In genomic region chr16:534089-534635, GRCh38 we compare ENCODE assay signal across 21 cellular contexts. TPM values are rescaled to one million over a fixed set of nuclear protein-coding genes. Genes with fewer than 3 reads are reported as not detected.
DNase-seq lines count a peak whose midpoint lies in the region; ATAC-seq and TF ChIP-seq lines count a peak whose summit lies in the region.
"Had no signal": no experiment of that assay in that cellular context is flagged by ENCODE, and none has a peak within 500 bp of the region (broad histone marks: within the 10 kb centered on the region; RNA-seq: fewer than 3 reads in every experiment).

No MANE protein-coding gene starts in this region.

- H2BK12ac ChIP-seq in mesenchymal stem cell (ENCODE audit: low read length in 2 of 2), result no peak overlapping the region

- no peak overlapping the region for H3K4me3 ChIP-seq in Panc1 (ENCODE audit: low read depth in 2 of 2, low read length in 2 of 2)
- peak overlapping the region in 1 of 2 experiments; percentile 24 for H3K4me3 ChIP-seq in mesenchymal stem cell (ENCODE audit: insufficient read depth in 1 of 2, low read depth in 1 of 2, low read length in 2 of 2)
- no peak overlapping the region for H3K4me3 ChIP-seq in skeletal muscle satellite cell (ENCODE audit: low read length)
- H3K4me3 ChIP-seq: GM12878, GM23248 had no signal

- in situ Hi-C loops in G401 (cut with HindIII; ENCODE audit: low sequenced_read_pairs), result no loop called here
- in situ Hi-C loops in Panc1 (cut with HindIII; ENCODE audit: low pct_unique_long_range_greater_than_20kb, low sequenced_read_pairs), result no loop called here

- H3K27ac ChIP-seq in Panc1 (ENCODE audit: low read length), result peak overlapping the region; percentile 54; the same call in 1 of the 2 replicates
- no peak overlapping the region for H3K27ac ChIP-seq in mesenchymal stem cell (ENCODE audit: low read length, poor library complexity, severe bottlenecking)
- H3K27ac ChIP-seq: HL-60 had no signal

- peak; percentile 39 for DNase-seq in G401 (ENCODE audit: low spot score)
- DNase-seq in Panc1 (ENCODE audit: low read depth, low spot score), result no peak
- no peak for DNase-seq in mesenchymal stem cell
- no peak for DNase-seq in T-helper 2 cell treated with Interferon-gamma antibody and Interleukin-4, amounts not matched to agents 5 μg/mL and 100 μg/mL, for 36 hours (ENCODE audit: low spot score)
- DNase-seq in activated gamma-delta T cell (lab: John Stamatoyannopoulos, UW), result no peak
- DNase-seq in ureter (ENCODE audit: low spot score), result no peak
- no peak for DNase-seq in dedifferentiated amniotic fluid mesenchymal stem cell (ENCODE audit: extremely low spot score)
- DNase-seq: activated CD4-positive, alpha-beta T cell treated with anti-CD3 and anti-CD28 coated beads, Interleukin-2, amount 10 ng/mL, durations not matched to agents 24 days and 14 days; aorta; foreskin melanocyte; GM23248; KG1; natural killer cell; NCI-H1092 treated with DMSO at 0.1 percent for 48 hours; NCI-H82; RPMI8226 had no signal

- H3K4ac ChIP-seq in mesenchymal stem cell (ENCODE audit: low read depth in 1 of 2, low read length in 2 of 2), result no peak overlapping the region

- H3K23ac ChIP-seq in mesenchymal stem cell (ENCODE audit: low read length in 2 of 2), result no peak overlapping the region

- peaks cover 6% of the 10 kb centered on the region for H3K4me1 Mint-ChIP-seq in T-helper 2 cell treated with Interferon-gamma antibody and Interleukin-4, amounts not matched to agents 5 μg/mL and 100 μg/mL, for 36 hours (ENCODE audit: low read depth)

- H2AK5ac ChIP-seq in mesenchymal stem cell (ENCODE audit: low read length, severe bottlenecking), result peak overlapping the region; percentile 23

- H3K27me3 ChIP-seq in Panc1 (ENCODE audit: control insufficient read depth, insufficient read depth, low read length) (no peaks in the 10 kb centered on the region), mesenchymal stem cell (ENCODE audit: control insufficient read depth in 1 of 2, insufficient read depth in 1 of 2, low read length in 2 of 2) (no peaks in the 10 kb centered on the region), skeletal muscle satellite cell (ENCODE audit: control insufficient read depth, insufficient read depth, low read length) (no peaks in the 10 kb centered on the region)

- peaks cover 4% of the 10 kb centered on the region for H3K36me3 Mint-ChIP-seq in T-helper 2 cell treated with Interferon-gamma antibody and Interleukin-4, amounts not matched to agents 5 μg/mL and 100 μg/mL, for 36 hours (ENCODE audit: low read depth)
- H3K36me3 Mint-ChIP-seq: natural killer cell had no signal

- no peak overlapping the region for H4K91ac ChIP-seq in mesenchymal stem cell (ENCODE audit: low read length)

- H3K9ac ChIP-seq in mesenchymal stem cell (ENCODE audit: low read length) (no peak overlapping the region), skeletal muscle satellite cell (ENCODE audit: low read depth, low read length) (no peak overlapping the region)

- H3K9me3 Mint-ChIP-seq in T-helper 2 cell treated with Interferon-gamma antibody and Interleukin-4, amounts not matched to agents 5 μg/mL and 100 μg/mL, for 36 hours, result no peaks in the 10 kb centered on the region
- H3K9me3 Mint-ChIP-seq: activated CD4-positive, alpha-beta T cell treated with anti-CD3 and anti-CD28 coated beads, Interleukin-2, amount 10 ng/mL, durations not matched to agents 24 days and 14 days; natural killer cell had no signal

- H3K4me2 ChIP-seq in mesenchymal stem cell (ENCODE audit: low read length, poor library complexity, severe bottlenecking) (no peak overlapping the region), skeletal muscle satellite cell (ENCODE audit: low read length) (peak overlapping the region; percentile 63)

- intact Hi-C loops in Panc1 (cut with micrococcal nuclease; ENCODE audit: unreplicated experiment), result no loop called here

- no peak overlapping the region for H2BK120ac ChIP-seq in mesenchymal stem cell (ENCODE audit: low read depth, low read length)

- no peak overlapping the region for H2BK15ac ChIP-seq in mesenchymal stem cell (ENCODE audit: low read depth, poor library complexity, severe bottlenecking)

- CTCF ChIA-PET in Panc1 (lab: Charles Lee), result no interaction called here

- H3K18ac ChIP-seq in mesenchymal stem cell (ENCODE audit: low read depth in 1 of 2, low read length in 2 of 2), result no peak overlapping the region

- H3K4me3 Mint-ChIP-seq in T-helper 2 cell treated with Interferon-gamma antibody and Interleukin-4, amounts not matched to agents 5 μg/mL and 100 μg/mL, for 36 hours, result no peak overlapping the region
- H3K4me3 Mint-ChIP-seq: activated CD4-positive, alpha-beta T cell treated with anti-CD3 and anti-CD28 coated beads, Interleukin-2, amount 10 ng/mL, durations not matched to agents 24 days and 14 days; natural killer cell had no signal

- H3K27me3 Mint-ChIP-seq in T-helper 2 cell treated with Interferon-gamma antibody and Interleukin-4, amounts not matched to agents 5 μg/mL and 100 μg/mL, for 36 hours (ENCODE audit: low read depth), result no peaks in the 10 kb centered on the region
- H3K27me3 Mint-ChIP-seq: activated CD4-positive, alpha-beta T cell treated with anti-CD3 and anti-CD28 coated beads, Interleukin-2, amount 10 ng/mL, durations not matched to agents 24 days and 14 days had no signal

- ATAC-seq in Panc1, result no peak
- ATAC-seq: GM12878, natural killer cell had no signal

- H4K8ac ChIP-seq in mesenchymal stem cell (ENCODE audit: low read length), result no peak overlapping the region

- no peak overlapping the region for H2BK5ac ChIP-seq in mesenchymal stem cell (ENCODE audit: low read depth, low read length, poor library complexity, severe bottlenecking)

- POLR2A ChIA-PET in Panc1 (lab: Charles Lee), result no interaction called here

- H3K36me3 ChIP-seq in Panc1 (ENCODE audit: control insufficient read depth, insufficient read depth, low read length) (no peaks in the 10 kb centered on the region), mesenchymal stem cell (ENCODE audit: control insufficient read depth in 1 of 2, insufficient read depth in 2 of 2, low read depth in 1 of 2, low read length in 2 of 2) (peaks cover 18 to 69% of the 10 kb centered on the region in 2 experiments), skeletal muscle satellite cell (ENCODE audit: insufficient read depth, low read length) (peaks cover 30% of the 10 kb centered on the region)

- H3K9me3 ChIP-seq in Panc1 (ENCODE audit: control insufficient read depth, insufficient read depth, low read depth, low read length), result no peaks in the 10 kb centered on the region
- no peaks in the 10 kb centered on the region for H3K9me3 ChIP-seq in mesenchymal stem cell (ENCODE audit: control insufficient read depth, low read length)
- no peaks in the 10 kb centered on the region for H3K9me3 ChIP-seq in skeletal muscle satellite cell (replicated peaks; ENCODE audit: low read length)

- peaks cover 37% of the 10 kb centered on the region for H3K4me1 ChIP-seq in Panc1 (ENCODE audit: control insufficient read depth, insufficient read depth, low read length)
- H3K4me1 ChIP-seq in mesenchymal stem cell (ENCODE audit: control insufficient read depth, insufficient read depth, low read depth, low read length), result peaks cover 67% of the 10 kb centered on the region
- peaks cover 54% of the 10 kb centered on the region for H3K4me1 ChIP-seq in skeletal muscle satellite cell (ENCODE audit: control insufficient read depth, insufficient read depth, low read length)

- 92% methylated on average over 25 of the region's 25 CpGs for WGBS in mesenchymal stem cell

- no peak overlapping the region for H3K27ac Mint-ChIP-seq in T-helper 2 cell treated with Interferon-gamma antibody and Interleukin-4, amounts not matched to agents 5 μg/mL and 100 μg/mL, for 36 hours
- H3K27ac Mint-ChIP-seq: activated CD4-positive, alpha-beta T cell treated with anti-CD3 and anti-CD28 coated beads, Interleukin-2, amount 10 ng/mL, durations not matched to agents 24 days and 14 days had no signal

- H2AFZ ChIP-seq in mesenchymal stem cell (ENCODE audit: low read depth, low read length), result no peak overlapping the region
- H2AFZ ChIP-seq: GM23248 had no signal

- no peak for TF ChIP-seq CTCF in Panc1 (IDR thresholded peaks at IDR 0.05)

- peaks cover 28% of the 10 kb centered on the region for H3K79me1 ChIP-seq in mesenchymal stem cell (replicated peaks; ENCODE audit: low read length, poor library complexity, severe bottlenecking)

- no TSS peak for BruUV-seq in Panc1 (replicated peaks; lab: Mats Ljungman, UMichigan)

- no peak overlapping the region for H3K14ac ChIP-seq in mesenchymal stem cell (ENCODE audit: low read length in 2 of 2)

RNA-seq across cellular contexts. Expression of gene CAPN15, which starts 6.7 kb away (rescaled TPM):
- total RNA-seq in G401 (2014; rRNA removed; shearing (Covaris generic)), result 38.8 and 54.3 TPM in 2 replicates
- total RNA-seq in Panc1 (2021; ENCODE audit: unreplicated experiment) (78.5 TPM), ureter (60.1 TPM)
- 117 TPM for polyA plus RNA-seq in Panc1 (2012; ENCODE audit: insufficient read length)
- polyA plus RNA-seq in mesenchymal stem cell (2013, experiment 1 of 2), result 22.1 TPM
- polyA plus RNA-seq in mesenchymal stem cell (2013, experiment 2 of 2), result 19.9 TPM
- 48.9 and 51.5 TPM in 2 replicates for total RNA-seq in skeletal muscle satellite cell (2012; rRNA removed)

RNA-seq across cellular contexts. Expression of gene PRR35, which starts 26.0 kb away (rescaled TPM):
- 0.41 and 2.3 TPM in 2 replicates for total RNA-seq in G401 (2014; rRNA removed; shearing (Covaris generic))
- total RNA-seq in Panc1 (2021; ENCODE audit: unreplicated experiment) (2.2 TPM), ureter (not detected)
- polyA plus RNA-seq in Panc1 (2012; ENCODE audit: insufficient read length), result 3.9 TPM
- 0.03 TPM for polyA plus RNA-seq in mesenchymal stem cell (2013, experiment 1 of 2)
- polyA plus RNA-seq in mesenchymal stem cell (2013, experiment 2 of 2), result not detected
- total RNA-seq in skeletal muscle satellite cell (2012; rRNA removed), result not detected in 2 replicates
- total RNA-seq: activated CD4-positive, alpha-beta T cell treated with anti-CD3 and anti-CD28 coated beads, Interleukin-2, amount 10 ng/mL, durations not matched to agents 24 days and 14 days; aorta; GM12878; GM23248; lower leg skin; pulmonary artery endothelial cell had no signal
- polyA plus RNA-seq: GM12878, GM23248 had no signal

RNA-seq across cellular contexts. Expression of gene NHLRC4, which starts 32.6 kb away (rescaled TPM):
- total RNA-seq in G401 (2014; rRNA removed; shearing (Covaris generic)), result 2.7 and 4.1 TPM in 2 replicates
- total RNA-seq in Panc1 (2021; ENCODE audit: unreplicated experiment) (4.0 TPM), ureter (0.36 TPM)
- polyA plus RNA-seq in Panc1 (2012; ENCODE audit: insufficient read length), result 5.2 TPM
- polyA plus RNA-seq in mesenchymal stem cell (2013, experiment 1 of 2), result 0.62 TPM
- 0.64 TPM for polyA plus RNA-seq in mesenchymal stem cell (2013, experiment 2 of 2)
- 0.44 and 1.8 TPM in 2 replicates for total RNA-seq in skeletal muscle satellite cell (2012; rRNA removed)

RNA-seq across cellular contexts. Expression of gene PIGQ, which starts 35.6 kb away (rescaled TPM):
- total RNA-seq in G401 (2014; rRNA removed; shearing (Covaris generic)), result 38.8 and 54.4 TPM in 2 replicates
- total RNA-seq in Panc1 (2021; ENCODE audit: unreplicated experiment) (83.5 TPM), ureter (65.7 TPM)
- polyA plus RNA-seq in Panc1 (2012; ENCODE audit: insufficient read length), result 84.1 TPM
- 18.5 TPM for polyA plus RNA-seq in mesenchymal stem cell (2013, experiment 1 of 2)
- 17.1 TPM for polyA plus RNA-seq in mesenchymal stem cell (2013, experiment 2 of 2)
- total RNA-seq in skeletal muscle satellite cell (2012; rRNA removed), result 16.0 and 22.7 TPM in 2 replicates

RNA-seq across cellular contexts. Expression of gene RAB40C, which starts 55.7 kb away (rescaled TPM):
- total RNA-seq in G401 (2014; rRNA removed; shearing (Covaris generic)), result 28.6 and 32.2 TPM in 2 replicates
- total RNA-seq in Panc1 (2021; ENCODE audit: unreplicated experiment) (30.7 TPM), ureter (39.2 TPM)
- polyA plus RNA-seq in Panc1 (2012; ENCODE audit: insufficient read length), result 44.4 TPM
- 11.2 TPM for polyA plus RNA-seq in mesenchymal stem cell (2013, experiment 1 of 2)
- polyA plus RNA-seq in mesenchymal stem cell (2013, experiment 2 of 2), result 12.0 TPM
- total RNA-seq in skeletal muscle satellite cell (2012; rRNA removed), result 13.2 and 14.6 TPM in 2 replicates
